In the genomic region with DNA sequence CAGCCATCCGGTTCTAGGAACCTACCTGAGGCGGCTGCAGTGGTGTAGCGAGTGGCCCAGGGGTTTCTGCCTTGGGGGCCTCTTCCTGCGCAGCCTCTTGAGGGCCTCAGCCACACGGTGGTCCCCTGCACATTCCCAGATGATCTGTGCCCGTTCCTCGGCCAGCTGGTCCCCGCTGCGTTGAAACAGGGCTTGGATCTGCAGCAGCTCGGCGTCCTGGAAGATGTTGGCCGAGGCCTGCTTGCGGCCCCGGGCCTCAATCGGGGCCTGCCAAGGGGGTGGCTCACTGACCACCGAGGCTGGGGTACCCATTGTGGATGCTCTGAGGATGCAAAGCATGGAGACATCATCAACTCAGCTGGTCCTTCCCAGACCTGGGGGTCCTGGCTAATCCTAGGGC, we compare ENCODE assay signal across 1 cellular context.
TF ChIP-seq lines count a peak whose summit lies in the region.

No MANE protein-coding gene starts in this region.

TF ChIP-seq in K562, 482 proteins besides CTCF, POLR2A, EP300 and RAD21:
- TF ChIP-seq POLR2G (IDR thresholded peaks at IDR 0.05; ENCODE audit: low read depth, low read length) (peak; percentile 53; the same call in 1 of the 2 replicates), MTA2 (IDR thresholded peaks at IDR 0.05; ENCODE audit: low read depth) (no peak)
